ENCODE assay signal across 1 cellular context in the genomic region with DNA sequence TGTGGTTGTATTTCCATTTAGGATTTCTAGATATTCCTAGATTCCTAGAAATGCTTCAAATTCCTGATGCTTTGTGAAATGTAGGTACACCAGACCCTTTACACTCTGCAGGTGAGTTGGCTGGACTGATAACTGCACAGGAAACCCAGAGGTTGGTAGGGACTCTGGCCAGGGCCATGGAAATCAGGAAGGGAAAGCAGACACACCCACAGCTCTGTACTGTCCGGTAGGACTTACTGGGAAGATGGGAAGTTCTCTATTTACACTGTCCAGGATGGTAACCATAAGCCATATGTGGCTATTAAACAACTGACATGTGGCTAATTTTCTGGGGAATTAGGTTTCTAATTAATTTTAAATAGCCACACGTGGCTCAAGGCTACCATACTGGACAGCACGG.
TF ChIP-seq lines count a peak whose summit lies in the region.

No MANE protein-coding gene starts in this region.

TF ChIP-seq in GM23338, 12 proteins besides CTCF, POLR2A, EP300 and RAD21:
- TF ChIP-seq JUNB (IDR thresholded peaks at IDR 0.05; ENCODE audit: unreplicated experiment) (no peak), EZH2phosphoT487 (IDR thresholded peaks at IDR 0.05; ENCODE audit: unreplicated experiment) (no peak), STAT1 (IDR thresholded peaks at IDR 0.05; ENCODE audit: unreplicated experiment) (no peak), ZNF114 (CRISPR knock-in tag; IDR thresholded peaks at IDR 0.05) (no peak), POLR2AphosphoS5 (IDR thresholded peaks at IDR 0.05; ENCODE audit: low read depth) (no peak), EZH2 (IDR thresholded peaks at IDR 0.05; ENCODE audit: low read depth, unreplicated experiment) (no peak), ZNF331 (CRISPR knock-in tag; IDR thresholded peaks at IDR 0.05; ENCODE audit: low read depth) (no peak), CREB1 (CRISPR knock-in tag; IDR thresholded peaks at IDR 0.05; ENCODE audit: low read depth) (no peak), NANOG (IDR thresholded peaks at IDR 0.05; ENCODE audit: borderline replicate concordance) (no peak)
- TF ChIP-seq, protein P1, sequence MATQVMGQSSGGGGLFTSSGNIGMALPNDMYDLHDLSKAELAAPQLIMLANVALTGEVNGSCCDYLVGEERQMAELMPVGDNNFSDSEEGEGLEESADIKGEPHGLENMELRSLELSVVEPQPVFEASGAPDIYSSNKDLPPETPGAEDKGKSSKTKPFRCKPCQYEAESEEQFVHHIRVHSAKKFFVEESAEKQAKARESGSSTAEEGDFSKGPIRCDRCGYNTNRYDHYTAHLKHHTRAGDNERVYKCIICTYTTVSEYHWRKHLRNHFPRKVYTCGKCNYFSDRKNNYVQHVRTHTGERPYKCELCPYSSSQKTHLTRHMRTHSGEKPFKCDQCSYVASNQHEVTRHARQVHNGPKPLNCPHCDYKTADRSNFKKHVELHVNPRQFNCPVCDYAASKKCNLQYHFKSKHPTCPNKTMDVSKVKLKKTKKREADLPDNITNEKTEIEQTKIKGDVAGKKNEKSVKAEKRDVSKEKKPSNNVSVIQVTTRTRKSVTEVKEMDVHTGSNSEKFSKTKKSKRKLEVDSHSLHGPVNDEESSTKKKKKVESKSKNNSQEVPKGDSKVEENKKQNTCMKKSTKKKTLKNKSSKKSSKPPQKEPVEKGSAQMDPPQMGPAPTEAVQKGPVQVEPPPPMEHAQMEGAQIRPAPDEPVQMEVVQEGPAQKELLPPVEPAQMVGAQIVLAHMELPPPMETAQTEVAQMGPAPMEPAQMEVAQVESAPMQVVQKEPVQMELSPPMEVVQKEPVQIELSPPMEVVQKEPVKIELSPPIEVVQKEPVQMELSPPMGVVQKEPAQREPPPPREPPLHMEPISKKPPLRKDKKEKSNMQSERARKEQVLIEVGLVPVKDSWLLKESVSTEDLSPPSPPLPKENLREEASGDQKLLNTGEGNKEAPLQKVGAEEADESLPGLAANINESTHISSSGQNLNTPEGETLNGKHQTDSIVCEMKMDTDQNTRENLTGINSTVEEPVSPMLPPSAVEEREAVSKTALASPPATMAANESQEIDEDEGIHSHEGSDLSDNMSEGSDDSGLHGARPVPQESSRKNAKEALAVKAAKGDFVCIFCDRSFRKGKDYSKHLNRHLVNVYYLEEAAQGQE (IDR thresholded peaks at IDR 0.05; ENCODE audit: unreplicated experiment), result no peak
- TF ChIP-seq, protein P2, sequence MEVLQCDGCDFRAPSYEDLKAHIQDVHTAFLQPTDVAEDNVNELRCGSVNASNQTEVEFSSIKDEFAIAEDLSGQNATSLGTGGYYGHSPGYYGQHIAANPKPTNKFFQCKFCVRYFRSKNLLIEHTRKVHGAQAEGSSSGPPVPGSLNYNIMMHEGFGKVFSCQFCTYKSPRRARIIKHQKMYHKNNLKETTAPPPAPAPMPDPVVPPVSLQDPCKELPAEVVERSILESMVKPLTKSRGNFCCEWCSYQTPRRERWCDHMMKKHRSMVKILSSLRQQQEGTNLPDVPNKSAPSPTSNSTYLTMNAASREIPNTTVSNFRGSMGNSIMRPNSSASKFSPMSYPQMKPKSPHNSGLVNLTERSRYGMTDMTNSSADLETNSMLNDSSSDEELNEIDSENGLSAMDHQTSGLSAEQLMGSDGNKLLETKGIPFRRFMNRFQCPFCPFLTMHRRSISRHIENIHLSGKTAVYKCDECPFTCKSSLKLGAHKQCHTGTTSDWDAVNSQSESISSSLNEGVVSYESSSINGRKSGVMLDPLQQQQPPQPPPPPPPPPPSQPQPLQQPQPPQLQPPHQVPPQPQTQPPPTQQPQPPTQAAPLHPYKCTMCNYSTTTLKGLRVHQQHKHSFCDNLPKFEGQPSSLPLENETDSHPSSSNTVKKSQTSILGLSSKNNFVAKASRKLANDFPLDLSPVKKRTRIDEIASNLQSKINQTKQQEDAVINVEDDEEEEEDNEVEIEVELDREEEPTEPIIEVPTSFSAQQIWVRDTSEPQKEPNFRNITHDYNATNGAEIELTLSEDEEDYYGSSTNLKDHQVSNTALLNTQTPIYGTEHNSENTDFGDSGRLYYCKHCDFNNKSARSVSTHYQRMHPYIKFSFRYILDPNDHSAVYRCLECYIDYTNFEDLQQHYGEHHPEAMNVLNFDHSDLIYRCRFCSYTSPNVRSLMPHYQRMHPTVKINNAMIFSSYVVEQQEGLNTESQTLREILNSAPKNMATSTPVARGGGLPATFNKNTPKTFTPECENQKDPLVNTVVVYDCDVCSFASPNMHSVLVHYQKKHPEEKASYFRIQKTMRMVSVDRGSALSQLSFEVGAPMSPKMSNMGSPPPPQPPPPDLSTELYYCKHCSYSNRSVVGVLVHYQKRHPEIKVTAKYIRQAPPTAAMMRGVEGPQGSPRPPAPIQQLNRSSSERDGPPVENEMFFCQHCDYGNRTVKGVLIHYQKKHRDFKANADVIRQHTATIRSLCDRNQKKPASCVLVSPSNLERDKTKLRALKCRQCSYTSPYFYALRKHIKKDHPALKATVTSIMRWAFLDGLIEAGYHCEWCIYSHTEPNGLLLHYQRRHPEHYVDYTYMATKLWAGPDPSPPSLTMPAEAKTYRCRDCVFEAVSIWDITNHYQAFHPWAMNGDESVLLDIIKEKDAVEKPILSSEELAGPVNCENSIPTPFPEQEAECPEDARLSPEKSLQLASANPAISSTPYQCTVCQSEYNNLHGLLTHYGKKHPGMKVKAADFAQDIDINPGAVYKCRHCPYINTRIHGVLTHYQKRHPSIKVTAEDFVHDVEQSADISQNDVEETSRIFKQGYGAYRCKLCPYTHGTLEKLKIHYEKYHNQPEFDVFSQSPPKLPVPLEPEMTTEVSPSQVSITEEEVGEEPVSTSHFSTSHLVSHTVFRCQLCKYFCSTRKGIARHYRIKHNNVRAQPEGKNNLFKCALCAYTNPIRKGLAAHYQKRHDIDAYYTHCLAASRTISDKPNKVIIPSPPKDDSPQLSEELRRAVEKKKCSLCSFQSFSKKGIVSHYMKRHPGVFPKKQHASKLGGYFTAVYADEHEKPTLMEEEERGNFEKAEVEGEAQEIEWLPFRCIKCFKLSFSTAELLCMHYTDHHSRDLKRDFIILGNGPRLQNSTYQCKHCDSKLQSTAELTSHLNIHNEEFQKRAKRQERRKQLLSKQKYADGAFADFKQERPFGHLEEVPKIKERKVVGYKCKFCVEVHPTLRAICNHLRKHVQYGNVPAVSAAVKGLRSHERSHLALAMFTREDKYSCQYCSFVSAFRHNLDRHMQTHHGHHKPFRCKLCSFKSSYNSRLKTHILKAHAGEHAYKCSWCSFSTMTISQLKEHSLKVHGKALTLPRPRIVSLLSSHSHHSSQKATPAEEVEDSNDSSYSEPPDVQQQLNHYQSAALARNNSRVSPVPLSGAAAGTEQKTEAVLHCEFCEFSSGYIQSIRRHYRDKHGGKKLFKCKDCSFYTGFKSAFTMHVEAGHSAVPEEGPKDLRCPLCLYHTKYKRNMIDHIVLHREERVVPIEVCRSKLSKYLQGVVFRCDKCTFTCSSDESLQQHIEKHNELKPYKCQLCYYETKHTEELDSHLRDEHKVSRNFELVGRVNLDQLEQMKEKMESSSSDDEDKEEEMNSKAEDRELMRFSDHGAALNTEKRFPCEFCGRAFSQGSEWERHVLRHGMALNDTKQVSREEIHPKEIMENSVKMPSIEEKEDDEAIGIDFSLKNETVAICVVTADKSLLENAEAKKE (CRISPR knock-in tag; IDR thresholded peaks at IDR 0.05), result no peak
- TF ChIP-seq, protein P3, sequence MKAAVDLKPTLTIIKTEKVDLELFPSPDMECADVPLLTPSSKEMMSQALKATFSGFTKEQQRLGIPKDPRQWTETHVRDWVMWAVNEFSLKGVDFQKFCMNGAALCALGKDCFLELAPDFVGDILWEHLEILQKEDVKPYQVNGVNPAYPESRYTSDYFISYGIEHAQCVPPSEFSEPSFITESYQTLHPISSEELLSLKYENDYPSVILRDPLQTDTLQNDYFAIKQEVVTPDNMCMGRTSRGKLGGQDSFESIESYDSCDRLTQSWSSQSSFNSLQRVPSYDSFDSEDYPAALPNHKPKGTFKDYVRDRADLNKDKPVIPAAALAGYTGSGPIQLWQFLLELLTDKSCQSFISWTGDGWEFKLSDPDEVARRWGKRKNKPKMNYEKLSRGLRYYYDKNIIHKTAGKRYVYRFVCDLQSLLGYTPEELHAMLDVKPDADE (IDR thresholded peaks at IDR 0.05), result no peak
TF ChIP-seq in GM23338: peak in this region for 0.
